ENCODE assay signal across 4 cellular contexts in the genomic region with DNA sequence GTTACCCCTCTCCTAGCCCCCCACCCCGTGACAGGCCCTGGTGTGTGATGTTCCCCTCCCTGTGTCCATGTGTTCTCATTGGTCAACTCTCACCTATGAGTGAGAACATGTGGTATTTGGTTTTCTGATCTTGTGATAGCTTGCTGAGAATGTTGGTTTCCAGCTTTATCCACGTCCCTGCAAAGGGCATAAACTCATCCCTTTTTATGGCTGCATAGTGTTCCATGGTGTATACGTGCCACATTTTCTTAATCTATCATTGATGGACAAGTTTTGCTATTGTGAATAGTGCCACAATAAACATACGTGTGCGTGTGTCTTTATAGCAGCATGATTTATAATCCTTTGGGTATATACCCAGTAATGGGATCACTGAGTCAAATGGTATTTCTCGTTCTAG. TPM values are rescaled to one million over a fixed set of nuclear protein-coding genes. Genes with fewer than 3 reads are reported as not detected.
"Had no signal": no experiment of that assay in that cellular context is flagged by ENCODE, and none has a peak within 500 bp of the region (broad histone marks: within the 10 kb centered on the region; RNA-seq: fewer than 3 reads in every experiment).

No MANE protein-coding gene starts in this region.

RNA-seq across cellular contexts. Expression of gene RAET1E, which starts 6.0 kb away (rescaled TPM):
- total RNA-seq: Peyer's patch, SK-MEL-5, T-cell had no signal

RNA-seq across cellular contexts. Expression of gene RAET1G, which starts 31.1 kb away (rescaled TPM):
- total RNA-seq: PC-9, Peyer's patch, SK-MEL-5, T-cell had no signal

RNA-seq across cellular contexts. Expression of gene ULBP2, which starts 50.0 kb away (rescaled TPM):
- total RNA-seq: Peyer's patch had no signal
